24 cellular contexts compared by ENCODE assay signal in the genomic region with DNA sequence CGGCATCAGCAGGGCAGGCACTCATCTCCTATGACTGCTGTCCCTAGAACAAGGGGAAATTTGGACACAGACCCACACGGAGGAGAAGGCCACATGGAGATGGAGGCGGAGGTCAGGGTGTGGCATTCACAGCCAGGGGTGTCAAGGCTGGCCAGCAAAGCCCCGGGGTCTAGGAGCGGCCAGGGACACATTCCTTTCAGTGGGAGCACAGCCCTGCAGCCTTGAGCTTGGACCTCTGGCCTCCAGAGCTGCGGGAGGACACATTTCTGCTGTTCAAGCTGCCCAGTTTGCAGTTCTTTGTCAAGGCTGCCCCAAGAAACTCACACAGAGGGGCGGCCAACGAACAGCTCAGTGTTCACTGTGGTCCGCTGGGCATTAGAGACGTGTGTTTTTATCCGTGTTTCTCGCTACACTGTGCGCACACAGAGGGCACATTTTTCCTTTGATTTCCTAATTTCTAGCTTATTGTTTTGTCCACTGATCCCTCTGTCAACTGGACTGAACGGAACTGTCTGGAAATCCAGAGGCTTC.
DNase-seq lines count a peak whose midpoint lies in the region; ATAC-seq, FAIRE-seq and TF ChIP-seq lines count a peak whose summit lies in the region.
"Had no signal": no experiment of that assay in that cellular context is flagged by ENCODE, and none has a peak within 500 bp of the region (broad histone marks: within the 10 kb centered on the region; RNA-seq: fewer than 3 reads in every experiment).

No MANE protein-coding gene starts in this region.

- no peak for FAIRE-seq in kidney (lab: Jason Lieb, UNC)
- FAIRE-seq: D721Med, H1 had no signal

- H3K9me3 ChIP-seq in Peyer's patch (no peaks in the 10 kb centered on the region), kidney (ENCODE audit: control insufficient read depth in 1 of 2, low read length in 2 of 2) (no peaks in the 10 kb centered on the region), Caco-2 (no peaks in the 10 kb centered on the region)
- H3K9me3 ChIP-seq: SJCRH30 had no signal

- H3K36me3 Mint-ChIP-seq in Caco-2 (ENCODE audit: insufficient read depth, unreplicated experiment) = no peaks in the 10 kb centered on the region

- no peak for ATAC-seq in activated CD4-positive, CD25-positive, alpha-beta regulatory T cell treated with anti-CD3 and anti-CD28 coated beads, Interleukin-2, amount 50 U/mL, for 24 hours

- CTCF ChIA-PET in Caco-2 (lab: Charles Lee) = no interaction called here

- no peak overlapping the region for H3K9ac ChIP-seq in kidney (ENCODE audit: low read length in 2 of 2)

- intact Hi-C loops in kidney (cut with DNase I) (no loop called here), Caco-2 (cut with micrococcal nuclease; ENCODE audit: unreplicated experiment) (no loop called here)

- H3K27ac ChIP-seq in Peyer's patch (no peak overlapping the region), kidney (ENCODE audit: low read depth in 2 of 2, low read length in 2 of 2) (no peak overlapping the region)
- H3K27ac ChIP-seq: 22Rv1, SJCRH30 had no signal

- DNase-seq in activated CD4-positive, CD25-positive, alpha-beta regulatory T cell treated with anti-CD3 and anti-CD28 coated beads, Interleukin-2, amount 50 U/mL, for 72 hours = peak; percentile 18
- DNase-seq in Peyer's patch = peak in 2 of 3 donors; percentile 19 to 29
- peak; percentile 38 for DNase-seq in kidney
- peak; percentile 34 for DNase-seq in retina
- no peak for DNase-seq in effector CD8-positive, alpha-beta T cell (lab: John Stamatoyannopoulos, UW)
- no peak for DNase-seq in NCI-H2171 (lab: John Stamatoyannopoulos, UW)
- DNase-seq in Caco-2 = no peak
- DNase-seq: AML-193; DMS53; GDM1; KG1; NCI-H1092 treated with DMSO at 0.1 percent for 48 hours; NCI-H1436 treated with DMSO at 0.1 percent for 48 hours; NCI-H1930; NCI-H2227 treated with DMSO at 0.1 percent for 48 hours; NCI-H510A treated with DMSO at 0.1 percent for 48 hours; NCI-H748 treated with DMSO at 0.1 percent for 48 hours; NK-92 treated with Interleukin-12 subunit alpha and Interleukin-12 subunit beta, amount 100 ng/mL, for 24 hours; SJCRH30 had no signal

- H3K4me3 Mint-ChIP-seq in Caco-2 (ENCODE audit: unreplicated experiment) = no peak overlapping the region
- H3K4me3 Mint-ChIP-seq: CD14-positive monocyte had no signal

- no peak for TF ChIP-seq POLR2A in Peyer's patch (IDR thresholded peaks at IDR 0.05)

- no peaks in the 10 kb centered on the region for H3K4me1 Mint-ChIP-seq in Caco-2 (ENCODE audit: low read depth, unreplicated experiment)

- TF ChIP-seq CTCF in Peyer's patch (IDR thresholded peaks at IDR 0.05) = no peak
- TF ChIP-seq CTCF in kidney (IDR thresholded peaks at IDR 0.05; ENCODE audit: borderline replicate concordance, extremely low read depth, insufficient read depth) = no peak
- TF ChIP-seq CTCF in Caco-2 (IDR thresholded peaks at IDR 0.05; ENCODE audit: insufficient read depth in 1 of 2, low read depth in 1 of 2, low read length in 1 of 2, severe bottlenecking in 1 of 2, unreplicated experiment in 1 of 2) = no peak

- H3K4me1 ChIP-seq in Peyer's patch = no peaks in the 10 kb centered on the region
- no peaks in the 10 kb centered on the region for H3K4me1 ChIP-seq in kidney (ENCODE audit: control insufficient read depth in 1 of 2, insufficient read depth in 1 of 2, low read depth in 1 of 2, low read length in 2 of 2)
- no peaks in the 10 kb centered on the region for H3K4me1 ChIP-seq in Caco-2

- no TSS peak for BruUV-seq in Caco-2 (replicated peaks; lab: Mats Ljungman, UMichigan)

- no peak overlapping the region for H3K4me3 ChIP-seq in Peyer's patch
- no peak overlapping the region for H3K4me3 ChIP-seq in kidney (ENCODE audit: low read length in 2 of 2)
- no peak overlapping the region for H3K4me3 ChIP-seq in Caco-2 (ENCODE audit: low read depth, low read length)
- H3K4me3 ChIP-seq: SJCRH30 had no signal

- H3K27me3 ChIP-seq in Peyer's patch = no peaks in the 10 kb centered on the region
- no peaks in the 10 kb centered on the region for H3K27me3 ChIP-seq in Caco-2 (replicated peaks; ENCODE audit: control insufficient read depth, insufficient read depth, low read length)
- H3K27me3 ChIP-seq: SJCRH30 had no signal

- H3K27ac Mint-ChIP-seq in Caco-2 (ENCODE audit: unreplicated experiment) = no peak overlapping the region

- H3K9me3 Mint-ChIP-seq in Caco-2 (ENCODE audit: unreplicated experiment) = no peaks in the 10 kb centered on the region

- H3K27me3 Mint-ChIP-seq in Caco-2 (ENCODE audit: insufficient read depth, unreplicated experiment) = peaks cover 10% of the 10 kb centered on the region

- H3K36me3 ChIP-seq in Peyer's patch = peaks cover 0 to 3% (median 0%) of the 10 kb centered on the region in 3 donors
- peaks cover 0 to 2% of the 10 kb centered on the region in 2 donors for H3K36me3 ChIP-seq in kidney (ENCODE audit: control insufficient read depth in 1 of 2, insufficient read depth in 2 of 2, low read length in 2 of 2)
- no peaks in the 10 kb centered on the region for H3K36me3 ChIP-seq in Caco-2 (ENCODE audit: control insufficient read depth, insufficient read depth, low read length)
- H3K36me3 ChIP-seq: SJCRH30 had no signal

- POLR2A ChIA-PET in Caco-2 (lab: Charles Lee) = no interaction called here

Comparison
In these comparisons a context has a peak if more than half of its experiments do, and no peak if none do; other contexts are left out.
1. DNase-seq: peak in activated CD4-positive, CD25-positive, alpha-beta regulatory T cell treated with anti-CD3 and anti-CD28 coated beads, Interleukin-2, amount 50 U/mL, for 72 hours (single experiment), Peyer's patch (2 of 3), kidney (single experiment) and retina (single experiment); none in effector CD8-positive, alpha-beta T cell (single experiment), NCI-H2171 (single experiment) and Caco-2 (0 of 2).